27 cellular contexts compared by ENCODE assay signal in the genomic region with DNA sequence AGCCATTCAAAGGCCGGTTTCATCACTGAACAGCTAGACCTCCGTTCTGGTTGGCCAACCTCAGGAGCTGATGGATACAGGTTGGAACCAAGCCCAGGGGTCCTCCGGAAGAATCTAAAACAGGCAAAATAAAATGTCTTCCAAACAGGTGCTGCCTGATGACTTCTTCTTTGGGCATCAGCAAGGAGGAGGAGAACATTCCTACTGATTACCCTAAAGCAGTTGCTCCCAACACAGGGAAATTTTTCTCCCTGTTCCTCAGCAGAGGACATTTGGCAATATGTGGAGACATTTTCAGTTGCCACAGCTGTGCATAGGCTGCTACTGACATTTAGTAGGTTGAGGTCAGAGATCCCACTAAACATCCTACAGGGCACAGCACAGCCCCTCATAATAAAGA.
"Had no signal": no experiment of that assay in that cellular context is flagged by ENCODE, and none has a peak within 500 bp of the region (broad histone marks: within the 10 kb centered on the region; RNA-seq: fewer than 3 reads in every experiment).

No MANE protein-coding gene starts in this region.

- ATAC-seq: activated CD8-positive, alpha-beta T cell treated with anti-CD3 and anti-CD28 coated beads for 36 hours; activated naive CD8-positive, alpha-beta T cell treated with anti-CD3 and anti-CD28 coated beads, Interleukin-2, amount 50 U/mL, for 24 hours; activated T-cell treated with anti-CD3 and anti-CD28 coated beads, Interleukin-2, amount 50 U/mL, for 4 hours; esophagus mucosa; natural killer cell; stimulated activated naive CD8-positive, alpha-beta T cell treated with anti-CD3 and anti-CD28 coated beads, Interleukin-15, Interleukin-2, amounts not matched to agents 100 U/mL and 50 U/mL, for 24 hours; T-helper 17 cell; WTC11 had no signal

- H3K27ac Mint-ChIP-seq: activated CD8-positive, alpha-beta T cell treated with anti-CD3 and anti-CD28 coated beads for 36 hours; activated naive CD4-positive, alpha-beta T cell treated with anti-CD3 and anti-CD28 coated beads, Interleukin-2, amount 50 U/mL, for 24 hours; activated naive CD8-positive, alpha-beta T cell treated with anti-CD3 and anti-CD28 coated beads, Interleukin-2, amount 50 U/mL, for 24 hours; activated T-helper 2 cell treated with anti-CD3 and anti-CD28 coated beads, Interferon-gamma antibody, Interleukin-2, Interleukin-4, amounts not matched to agents 10 μg/mL and 5 μg/mL and 100 μg/mL, durations not matched to agents 14 hours and 24 hours and 36 hours; natural killer cell; neural progenitor cell; T-helper 17 cell; type B pancreatic cell; WTC11 had no signal

- H3K4me1 Mint-ChIP-seq: activated naive CD4-positive, alpha-beta T cell treated with anti-CD3 and anti-CD28 coated beads, Interleukin-2, amount 50 U/mL, for 24 hours; activated naive CD8-positive, alpha-beta T cell treated with anti-CD3 and anti-CD28 coated beads, Interleukin-2, amount 50 U/mL, for 24 hours; natural killer cell; T-helper 17 cell had no signal

- H3K27me3 Mint-ChIP-seq: activated CD8-positive, alpha-beta T cell treated with anti-CD3 and anti-CD28 coated beads for 36 hours; activated naive CD8-positive, alpha-beta T cell treated with anti-CD3 and anti-CD28 coated beads, Interleukin-2, amount 50 U/mL, for 24 hours; T-helper 17 cell; type B pancreatic cell had no signal

- H3K9me3 Mint-ChIP-seq: activated CD8-positive, alpha-beta T cell treated with anti-CD3 and anti-CD28 coated beads for 36 hours; activated naive CD8-positive, alpha-beta T cell treated with anti-CD3 and anti-CD28 coated beads, Interleukin-2, amount 50 U/mL, for 24 hours; activated T-helper 2 cell treated with anti-CD3 and anti-CD28 coated beads, Interferon-gamma antibody, Interleukin-2, Interleukin-4, amounts not matched to agents 10 μg/mL and 5 μg/mL and 100 μg/mL, durations not matched to agents 14 hours and 24 hours and 36 hours; neural progenitor cell; type B pancreatic cell; WTC11 had no signal

- H3K27me3 ChIP-seq: neural progenitor cell, right atrium auricular region, uterus had no signal

- H3K36me3 Mint-ChIP-seq: activated naive CD4-positive, alpha-beta T cell treated with anti-CD3 and anti-CD28 coated beads, Interleukin-2, amount 50 U/mL, for 24 hours; natural killer cell; neural progenitor cell; type B pancreatic cell; WTC11 had no signal

- H3K36me3 ChIP-seq: left ventricle myocardium inferior, neural progenitor cell, right atrium auricular region, thoracic aorta, uterus had no signal

- H3K4me3 ChIP-seq: left ventricle myocardium inferior, lung, neural progenitor cell, right atrium auricular region, skin epidermis, thoracic aorta, uterus had no signal

- H3K9me3 ChIP-seq: left ventricle myocardium inferior, right atrium auricular region, thoracic aorta, uterus had no signal

- H3K4me3 Mint-ChIP-seq: activated CD8-positive, alpha-beta T cell treated with anti-CD3 and anti-CD28 coated beads for 36 hours; activated naive CD4-positive, alpha-beta T cell treated with anti-CD3 and anti-CD28 coated beads, Interleukin-2, amount 50 U/mL, for 24 hours; activated naive CD8-positive, alpha-beta T cell treated with anti-CD3 and anti-CD28 coated beads, Interleukin-2, amount 50 U/mL, for 24 hours; activated T-cell treated with anti-CD3 and anti-CD28 coated beads, Interleukin-2, amount 50 U/mL, for 4 hours; natural killer cell; neural progenitor cell; T-helper 17 cell; type B pancreatic cell; WTC11 had no signal

- H3K9ac ChIP-seq: neural progenitor cell had no signal

- H3K4me1 ChIP-seq: left ventricle myocardium inferior, right atrium auricular region, uterus had no signal

- DNase-seq: activated CD4-positive, alpha-beta T cell treated with anti-CD3 and anti-CD28 coated beads, Interleukin-2, amount 50 U/mL, for 1 hour; activated CD8-positive, alpha-beta T cell treated with anti-CD3 and anti-CD28 coated beads for 36 hours; activated naive CD8-positive, alpha-beta T cell treated with anti-CD3 and anti-CD28 coated beads, Interleukin-2, amount 50 U/mL, for 24 hours; activated T-cell treated with anti-CD3 and anti-CD28 coated beads, Interleukin-2, amount 50 U/mL, for 4 hours; amygdala; central memory CD4-positive, alpha-beta T cell; left ventricle myocardium inferior; natural killer cell; occipital lobe; stimulated activated CD4-positive, alpha-beta T cell treated with anti-CD3 and anti-CD28 coated beads, Interleukin-12 subunit alpha, Interleukin-12 subunit beta, amount 100 ng/mL, for 4 hours; stimulated activated CD4-positive, alpha-beta T cell treated with anti-CD3 and anti-CD28 coated beads, Interleukin-4, amount 100 ng/mL, for 1 hour; stimulated activated naive CD8-positive, alpha-beta T cell treated with anti-CD3 and anti-CD28 coated beads, Interleukin-15, Interleukin-2, amounts not matched to agents 100 U/mL and 50 U/mL, for 24 hours; T-helper 17 cell; T1000; uterus had no signal

- H3K4me2 ChIP-seq: neural progenitor cell had no signal

- FAIRE-seq: frontal cortex, islet of Langerhans had no signal

- H2AFZ ChIP-seq: neural progenitor cell had no signal

- H3K27ac ChIP-seq: left ventricle myocardium inferior, neural progenitor cell, right atrium auricular region, thoracic aorta, uterus had no signal
